ENCODE assay signal across 33 cellular contexts in genomic region chr18:4270988-4271387, GRCh38.
DNase-seq lines count a peak whose midpoint lies in the region; ATAC-seq, FAIRE-seq and TF ChIP-seq lines count a peak whose summit lies in the region.
"Had no signal": no experiment of that assay in that cellular context is flagged by ENCODE, and none has a peak within 500 bp of the region (broad histone marks: within the 10 kb centered on the region; RNA-seq: fewer than 3 reads in every experiment).

No MANE protein-coding gene starts in this region.

- ATAC-seq in GM12878 = peak; percentile 56
- no peak for ATAC-seq in activated T-helper 17 cell treated with anti-CD3 and anti-CD28 coated beads, Interleukin-2, amount 50 U/mL, for 72 hours (replicated peaks)
- ATAC-seq: A549; CD8-positive, alpha-beta T cell had no signal

- no peak for FAIRE-seq in GM12878 (lab: Jason Lieb, UNC)
- FAIRE-seq: A549, D721Med had no signal

- intact Hi-C loops in A673 (cut with micrococcal nuclease; ENCODE audit: unreplicated experiment) = no loop called here
- intact Hi-C loops in GM12878 (cut with micrococcal nuclease; ENCODE audit: unreplicated experiment) = loop anchor here (5.0 kb wide), 3 partner anchors 46 to 181 kb away; no protein-coding TSS in a partner anchor

- H3K4me2 ChIP-seq in OCI-LY3 (ENCODE audit: low read length) (peak overlapping the region; percentile 45), GM12878 (ENCODE audit: control insufficient read depth, insufficient read depth) (no peak overlapping the region)
- H3K4me2 ChIP-seq: A549; BLaER1; BLaER1 treated with 17β-estradiol and CSF1 and Interleukin-3, amounts not matched to agents 10 nM and 100 nM had no signal

- SMC1A ChIA-PET in GM12878 (lab: Charles Lee; ENCODE audit: uncharacterized antibody, unreplicated experiment) = interaction anchor here (0.8 to 14.2 kb wide), 40 partner anchors 10 to 369 kb away, joined by 3 to 318 read pairs (median 7); no protein-coding TSS in a partner anchor

- no peak overlapping the region for H3K4me3 ChIP-seq in A673 (ENCODE audit: low read depth, low read length, poor library complexity, severe bottlenecking)
- no peak overlapping the region for H3K4me3 ChIP-seq in OCI-LY3 (ENCODE audit: low read length)
- no peak overlapping the region for H3K4me3 ChIP-seq in GM12878
- H3K4me3 ChIP-seq: A549; BLaER1; BLaER1 treated with 17β-estradiol and CSF1 and Interleukin-3, amounts not matched to agents 10 nM and 100 nM had no signal

- H3K27ac Mint-ChIP-seq in activated T-helper 17 cell treated with anti-CD3 and anti-CD28 coated beads, Interleukin-2, amount 50 U/mL, for 72 hours = no peak overlapping the region
- H3K27ac Mint-ChIP-seq in activated CD4-positive, alpha-beta memory T cell treated with anti-CD3 and anti-CD28 coated beads, Interleukin-2, amount 10 ng/mL, durations not matched to agents 7 days and 5 days = no peak overlapping the region
- H3K27ac Mint-ChIP-seq: B cell; CD14-positive monocyte; CD4-positive, alpha-beta memory T cell; CD4-positive, alpha-beta T cell; CD4-positive, CD25-positive, alpha-beta regulatory T cell; CD8-positive, alpha-beta memory T cell; CD8-positive, alpha-beta T cell had no signal

- H3K4me1 ChIP-seq in A673 (ENCODE audit: insufficient read depth, low read length, poor library complexity, severe bottlenecking) = peaks cover 27% of the 10 kb centered on the region
- H3K4me1 ChIP-seq in OCI-LY3 (ENCODE audit: low read length) = peaks cover 34% of the 10 kb centered on the region
- H3K4me1 ChIP-seq in GM12878 (ENCODE audit: control insufficient read depth, insufficient read depth, low read length) = no peaks in the 10 kb centered on the region
- H3K4me1 ChIP-seq: A549; BE2C; BLaER1; BLaER1 treated with 17β-estradiol and CSF1 and Interleukin-3, amounts not matched to agents 10 nM and 100 nM; Caco-2 had no signal

- TF ChIP-seq POLR2A in GM12878 (IDR thresholded peaks at IDR 0.05; ENCODE audit: low read depth, low read length) = no peak

- in situ Hi-C loops in GM12878 (cut with MboI) = loop anchor here (5.0 to 25.0 kb wide), 3 partner anchors 51 to 1309 kb away; partner anchors contain the start of gene MYL12B

- H3K27me3 ChIP-seq in A673 (replicated peaks; ENCODE audit: insufficient read depth, low read depth, low read length, poor library complexity) (no peaks in the 10 kb centered on the region), OCI-LY3 (ENCODE audit: low read depth, low read length) (no peaks in the 10 kb centered on the region), GM12878 (replicated peaks in 1 of 2; ENCODE audit: control insufficient read depth in 2 of 2, insufficient read depth in 2 of 2, low read length in 1 of 2) (no peaks in the 10 kb centered on the region)
- H3K27me3 ChIP-seq: BE2C; BLaER1; BLaER1 treated with 17β-estradiol and CSF1 and Interleukin-3, amounts not matched to agents 10 nM and 100 nM had no signal

- TF ChIP-seq EP300 in GM12878 (IDR thresholded peaks at IDR 0.05; ENCODE audit: borderline replicate concordance in 1 of 2, control insufficient read depth in 1 of 2, low read depth in 2 of 2, low read length in 2 of 2) = 0 out of 4 replicates have a peak, but pooled peaks have one; percentile 21 to 39

- H3K9me3 ChIP-seq in A673 (ENCODE audit: low read depth, low read length, poor library complexity, severe bottlenecking) (no peaks in the 10 kb centered on the region), OCI-LY3 (ENCODE audit: insufficient read depth, low read length) (no peaks in the 10 kb centered on the region), GM12878 (replicated peaks; ENCODE audit: control insufficient read depth, insufficient read depth, low read length) (no peaks in the 10 kb centered on the region; the same call in 2 of the 3 replicates)
- H3K9me3 ChIP-seq: A549; BE2C; BLaER1; BLaER1 treated with 17β-estradiol and CSF1 and Interleukin-3, amounts not matched to agents 10 nM and 100 nM; Caco-2 had no signal

- CTCF ChIA-PET in A673 (lab: Charles Lee) = no interaction called here
- CTCF ChIA-PET in GM12878 (lab: Yijun Ruan, JAX) = interaction anchor here (0.6 to 3.4 kb wide), 15 partner anchors 10 to 145 kb away, joined by 3 to 24 read pairs (median 4); no protein-coding TSS in a partner anchor
- CTCF ChIA-PET in activated CD4-positive, alpha-beta memory T cell treated with anti-CD3 and anti-CD28 coated beads, Interleukin-2, amount 10 ng/mL, durations not matched to agents 7 days and 5 days (lab: Charles Lee) = interaction anchor here (1.5 kb wide), 1 partner anchor 10 kb away, joined by 3 read pairs; no protein-coding TSS in a partner anchor

- no peaks in the 10 kb centered on the region for H3K79me2 ChIP-seq in OCI-LY3 (ENCODE audit: low read length)
- no peaks in the 10 kb centered on the region for H3K79me2 ChIP-seq in GM12878 (ENCODE audit: control insufficient read depth, insufficient read depth, low read length)

- H3K36me3 ChIP-seq in A673 (ENCODE audit: insufficient read depth, low read length, poor library complexity, severe bottlenecking) (no peaks in the 10 kb centered on the region), OCI-LY3 (replicated peaks; ENCODE audit: low read depth, low read length) (no peaks in the 10 kb centered on the region), GM12878 (ENCODE audit: control insufficient read depth in 2 of 2, insufficient read depth in 2 of 2, low read length in 1 of 2) (no peaks in the 10 kb centered on the region)
- H3K36me3 ChIP-seq: BE2C; BLaER1; BLaER1 treated with 17β-estradiol and CSF1 and Interleukin-3, amounts not matched to agents 10 nM and 100 nM had no signal

- no peaks in the 10 kb centered on the region for H3K36me3 Mint-ChIP-seq in activated T-helper 17 cell treated with anti-CD3 and anti-CD28 coated beads, Interleukin-2, amount 50 U/mL, for 72 hours (ENCODE audit: low read depth)
- no peaks in the 10 kb centered on the region for H3K36me3 Mint-ChIP-seq in activated CD4-positive, alpha-beta memory T cell treated with anti-CD3 and anti-CD28 coated beads, Interleukin-2, amount 10 ng/mL, durations not matched to agents 7 days and 5 days (ENCODE audit: low read depth)
- H3K36me3 Mint-ChIP-seq: CD14-positive monocyte; CD4-positive, alpha-beta memory T cell; CD4-positive, CD25-positive, alpha-beta regulatory T cell; CD8-positive, alpha-beta memory T cell; CD8-positive, alpha-beta T cell had no signal

- BruUV-seq in A673 (replicated peaks; lab: Mats Ljungman, UMichigan) = no TSS peak
- BruUV-seq in GM12878 (replicated peaks; lab: Mats Ljungman, UMichigan) = no TSS peak

- H3K27ac ChIP-seq in A673 (ENCODE audit: low read depth, low read length, poor library complexity, severe bottlenecking) = peak overlapping the region; percentile 3
- H3K27ac ChIP-seq in OCI-LY3 (ENCODE audit: low read length) = peak overlapping the region; percentile 83; the same call in 1 of the 2 replicates
- H3K27ac ChIP-seq in GM12878 (ENCODE audit: control insufficient read depth, insufficient read depth) = no peak overlapping the region
- H3K27ac ChIP-seq: 22Rv1; A549; BLaER1; BLaER1 treated with 17β-estradiol and CSF1 and Interleukin-3, amounts not matched to agents 10 nM and 100 nM; C4-2B had no signal

- WGBS in GM12878 (ENCODE audit: insufficient coverage, insufficient replicate concordance, low lambda C conversion rate, missing lambda C conversion rate) = 21% methylated on average over 2 of the region's 2 CpGs

- RAD21 ChIA-PET in GM12878 (lab: Charles Lee; ENCODE audit: unreplicated experiment) = interaction anchor here (0.6 to 4.3 kb wide), 30 partner anchors 8 to 369 kb away, joined by 3 to 101 read pairs (median 9); no protein-coding TSS in a partner anchor

- no peak overlapping the region for H2AFZ ChIP-seq in OCI-LY3 (ENCODE audit: low read depth, low read length)
- H2AFZ ChIP-seq in GM12878 (ENCODE audit: control insufficient read depth, low read depth, low read length) = no peak overlapping the region

- no peak for DNase-seq in A673 (ENCODE audit: low spot score)
- DNase-seq in GM12878 (ENCODE audit: low read depth, low spot score) = no peak
- no peak for DNase-seq in GM20000 (ENCODE audit: low spot score)
- no peak for DNase-seq in activated CD4-positive, alpha-beta memory T cell treated with anti-CD3 and anti-CD28 coated beads, Interleukin-2, amount 10 ng/mL, durations not matched to agents 7 days and 5 days
- DNase-seq: 8988T; ACHN; AML-193; BE2C; C1 segment of cervical spinal cord; Caco-2; Calu3; CD4-positive, alpha-beta memory T cell; CD4-positive, alpha-beta T cell; CD4-positive, CD25-positive, alpha-beta regulatory T cell; CD8-positive, alpha-beta memory T cell; CD8-positive, alpha-beta T cell; COR-L47; DMS 273 treated with DMSO at 0.1 percent for 48 hours; DMS153; DMS53; DMS79 treated with DMSO at 0.1 percent for 48 hours; DND-41; EL had no signal

- no peak overlapping the region for H3K4me3 Mint-ChIP-seq in activated T-helper 17 cell treated with anti-CD3 and anti-CD28 coated beads, Interleukin-2, amount 50 U/mL, for 72 hours
- no peak overlapping the region for H3K4me3 Mint-ChIP-seq in activated CD4-positive, alpha-beta memory T cell treated with anti-CD3 and anti-CD28 coated beads, Interleukin-2, amount 10 ng/mL, durations not matched to agents 7 days and 5 days
- H3K4me3 Mint-ChIP-seq: B cell; CD14-positive monocyte; CD4-positive, alpha-beta memory T cell; CD4-positive, alpha-beta T cell; CD4-positive, CD25-positive, alpha-beta regulatory T cell; CD8-positive, alpha-beta memory T cell; CD8-positive, alpha-beta T cell had no signal

- TF ChIP-seq RAD21 in GM12878 (IDR thresholded peaks at IDR 0.05; ENCODE audit: insufficient read depth, low read depth, low read length) = no peak

- H3K9ac ChIP-seq in OCI-LY3 (ENCODE audit: low read length) (no peak overlapping the region), GM12878 (ENCODE audit: control insufficient read depth, insufficient read depth, low read length) (no peak overlapping the region)
- H3K9ac ChIP-seq: BLaER1; BLaER1 treated with 17β-estradiol and CSF1 and Interleukin-3, amounts not matched to agents 10 nM and 100 nM had no signal

- H3K4me1 Mint-ChIP-seq in activated T-helper 17 cell treated with anti-CD3 and anti-CD28 coated beads, Interleukin-2, amount 50 U/mL, for 72 hours = no peaks in the 10 kb centered on the region
- H3K4me1 Mint-ChIP-seq in activated CD4-positive, alpha-beta memory T cell treated with anti-CD3 and anti-CD28 coated beads, Interleukin-2, amount 10 ng/mL, durations not matched to agents 7 days and 5 days = no peaks in the 10 kb centered on the region
- H3K4me1 Mint-ChIP-seq: B cell; CD14-positive monocyte; CD4-positive, alpha-beta memory T cell; CD8-positive, alpha-beta memory T cell had no signal

- H4K20me1 ChIP-seq in OCI-LY3 (ENCODE audit: insufficient read depth, low read length) (no peaks in the 10 kb centered on the region), GM12878 (ENCODE audit: control insufficient read depth, insufficient read depth) (no peaks in the 10 kb centered on the region)
- H4K20me1 ChIP-seq: BLaER1; BLaER1 treated with 17β-estradiol and CSF1 and Interleukin-3, amounts not matched to agents 10 nM and 100 nM had no signal

- TF ChIP-seq CTCF in A673 (conservative IDR thresholded peaks at IDR 0.05; ENCODE audit: low read depth, low read length) = no peak
- no peak for TF ChIP-seq CTCF in OCI-LY3 (IDR thresholded peaks at IDR 0.05; ENCODE audit: low read depth, low read length)
- TF ChIP-seq CTCF in GM12878 (IDR thresholded peaks at IDR 0.05 in 2 of 3, conservative IDR thresholded peaks at IDR 0.05 in 1 of 3; ENCODE audit: control insufficient read depth in 2 of 3, extremely low read depth in 1 of 3, insufficient read depth in 1 of 3, low read depth in 3 of 3, low read length in 3 of 3) = no peak
- TF ChIP-seq CTCF in GM20000 (IDR thresholded peaks at IDR 0.05; ENCODE audit: extremely low read depth, missing control alignments) = no peak

- POLR2A ChIA-PET in A673 (lab: Charles Lee; ENCODE audit: low non-redundant PET) (no interaction called here), GM12878 (lab: Charles Lee) (interaction anchor here (0.5 to 2.9 kb wide), 18 partner anchors 9 to 369 kb away, joined by 3 to 28 read pairs (median 6); no protein-coding TSS in a partner anchor)
- POLR2A ChIA-PET in activated CD4-positive, alpha-beta memory T cell treated with anti-CD3 and anti-CD28 coated beads, Interleukin-2, amount 10 ng/mL, durations not matched to agents 7 days and 5 days (lab: Charles Lee) = no interaction called here

- H3K9me3 Mint-ChIP-seq in activated T-helper 17 cell treated with anti-CD3 and anti-CD28 coated beads, Interleukin-2, amount 50 U/mL, for 72 hours = no peaks in the 10 kb centered on the region
- H3K9me3 Mint-ChIP-seq in activated CD4-positive, alpha-beta memory T cell treated with anti-CD3 and anti-CD28 coated beads, Interleukin-2, amount 10 ng/mL, durations not matched to agents 7 days and 5 days = peaks cover 10% of the 10 kb centered on the region
- H3K9me3 Mint-ChIP-seq: CD4-positive, alpha-beta T cell had no signal

- peaks cover 3% of the 10 kb centered on the region for H3K27me3 Mint-ChIP-seq in activated T-helper 17 cell treated with anti-CD3 and anti-CD28 coated beads, Interleukin-2, amount 50 U/mL, for 72 hours
- H3K27me3 Mint-ChIP-seq in activated CD4-positive, alpha-beta memory T cell treated with anti-CD3 and anti-CD28 coated beads, Interleukin-2, amount 10 ng/mL, durations not matched to agents 7 days and 5 days = no peaks in the 10 kb centered on the region
- H3K27me3 Mint-ChIP-seq: B cell; CD4-positive, alpha-beta memory T cell; CD4-positive, alpha-beta T cell; CD4-positive, CD25-positive, alpha-beta regulatory T cell; CD8-positive, alpha-beta memory T cell had no signal
